Comparison of ENCODE assay signal across 8 cellular contexts in the genomic region with DNA sequence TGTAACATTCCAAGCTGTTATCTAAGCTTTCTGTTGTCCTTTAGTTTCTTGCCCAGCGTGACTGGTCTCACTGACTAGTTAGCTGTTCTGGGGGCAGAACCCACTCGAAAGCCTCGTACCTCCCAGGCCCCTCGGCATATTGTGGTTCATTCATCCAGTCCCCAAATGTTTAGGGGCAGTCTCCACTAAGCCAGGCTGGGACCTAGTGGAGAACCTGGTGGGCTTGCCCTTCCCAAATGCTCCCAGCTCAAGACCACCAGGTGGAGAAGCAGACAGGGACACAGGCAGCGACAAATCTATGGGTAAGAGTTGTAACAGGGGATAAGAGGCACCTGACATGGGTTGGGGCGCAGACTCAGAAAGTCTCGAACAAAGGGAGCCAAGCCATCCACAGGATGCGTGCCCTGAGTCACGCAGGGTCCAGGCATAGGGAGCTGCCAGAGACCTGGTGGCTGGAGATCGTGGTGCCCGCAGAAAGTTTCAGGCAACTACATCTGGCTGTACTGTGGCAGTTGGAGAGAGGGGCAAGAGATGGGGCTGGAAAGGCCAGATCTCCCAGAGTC. TPM values are rescaled to one million over a fixed set of nuclear protein-coding genes. Genes with fewer than 3 reads are reported as not detected.
A peak's percentile ranks its signal among the peaks of the same experiment; 100 is the strongest.
DNase-seq lines count a peak whose midpoint lies in the region; ATAC-seq, FAIRE-seq and TF ChIP-seq lines count a peak whose summit lies in the region.

No MANE protein-coding gene starts in this region.

- peak overlapping the region; percentile 55 for H3K27ac ChIP-seq in CD8-positive, alpha-beta T cell (ENCODE audit: low read depth, low read length)
- H3K27ac ChIP-seq in Peyer's patch, result peak overlapping the region; percentile 95 to 99 (median 96)
- H3K27ac ChIP-seq in pancreas, result peak overlapping the region; percentile 87 to 91 (median 88)

- H3K27ac Mint-ChIP-seq in CD8-positive, alpha-beta T cell, result peak overlapping the region; percentile 98

- peaks cover 30% of the 10 kb centered on the region for H3K4me1 ChIP-seq in CD8-positive, alpha-beta T cell (ENCODE audit: insufficient read depth, low read length)
- H3K4me1 ChIP-seq in Peyer's patch, result peaks cover 0 to 28% (median 18%) of the 10 kb centered on the region in 4 donors
- peaks cover 24 to 31% (median 24%) of the 10 kb centered on the region in 3 donors for H3K4me1 ChIP-seq in pancreas

- 57% methylated on average over 11 of the region's 11 CpGs for WGBS in pancreas, 2 donors

- peak overlapping the region; percentile 87 for H3K4me3 Mint-ChIP-seq in CD8-positive, alpha-beta T cell

- no peaks in the 10 kb centered on the region for H3K27me3 ChIP-seq in CD8-positive, alpha-beta T cell (ENCODE audit: insufficient read depth, low read length)
- H3K27me3 ChIP-seq in Peyer's patch, result no peaks in the 10 kb centered on the region
- H3K27me3 ChIP-seq in pancreas, result no peaks in the 10 kb centered on the region

- FAIRE-seq in pancreas (lab: Jason Lieb, UNC), result no peak

- H3K4me1 Mint-ChIP-seq in CD8-positive, alpha-beta T cell (ENCODE audit: low read depth), result peaks cover 40% of the 10 kb centered on the region

- peak overlapping the region; percentile 51 for H3K4me3 ChIP-seq in CD8-positive, alpha-beta T cell (ENCODE audit: low read depth, low read length)
- H3K4me3 ChIP-seq in Peyer's patch (peak overlapping the region; percentile 91 to 97 (median 97)), pancreas (peak overlapping the region; percentile 3 to 84 (median 74))

- intact Hi-C loops in CD8-positive, alpha-beta T cell (cut with DNase I, micrococcal nuclease), result loop anchor here (1.0 to 5.0 kb wide), 7 partner anchors 11 to 146 kb away; a partner anchor contains a TSS
- intact Hi-C loops in pancreas (cut with DNase I), result no loop called here

- H3K27me3 Mint-ChIP-seq in CD8-positive, alpha-beta T cell (ENCODE audit: low read depth), result no peaks in the 10 kb centered on the region

- no peaks in the 10 kb centered on the region for H3K9me3 ChIP-seq in CD8-positive, alpha-beta T cell (ENCODE audit: low read length)
- H3K9me3 ChIP-seq in Peyer's patch (no peaks in the 10 kb centered on the region), pancreas (no peaks in the 10 kb centered on the region)

- POLR2A ChIA-PET in CD8-positive, alpha-beta T cell (lab: Charles Lee), result interaction anchor here (0.6 to 21.4 kb wide), 10 partner anchors 8 to 211 kb away, joined by 3 to 467 read pairs (median 6); a partner anchor contains a TSS

- peak in 2 of 7 experiments; percentile 44 to 48 for DNase-seq in CD8-positive, alpha-beta T cell
- DNase-seq in Peyer's patch (no peak), epidermal melanocyte (ENCODE audit: insufficient read length, low spot score) (peak; percentile 34), pancreas (no peak), DMS153 treated with DMSO at 0.1 percent for 48 hours (lab: John Stamatoyannopoulos, UW; ENCODE audit: unreplicated experiment) (no peak), NCI-H1436 treated with DMSO at 0.1 percent for 48 hours (lab: John Stamatoyannopoulos, UW) (no peak)

- H3K36me3 Mint-ChIP-seq in CD8-positive, alpha-beta T cell, result peaks cover 28% of the 10 kb centered on the region

- no peak for ATAC-seq in CD8-positive, alpha-beta T cell
- ATAC-seq in pancreas (no peak), GM21825 (IDR thresholded peaks at IDR 0.05; ENCODE audit: unreplicated experiment) (no peak), GM18517 (IDR thresholded peaks at IDR 0.05; ENCODE audit: unreplicated experiment) (no peak)

- H3K9me3 Mint-ChIP-seq in CD8-positive, alpha-beta T cell, result no peaks in the 10 kb centered on the region

- TF ChIP-seq CTCF in CD8-positive, alpha-beta T cell (IDR thresholded peaks at IDR 0.05), result no peak
- TF ChIP-seq CTCF in Peyer's patch (IDR thresholded peaks at IDR 0.05), result no peak
- no peak for TF ChIP-seq CTCF in pancreas (IDR thresholded peaks at IDR 0.05)

- H3K36me3 ChIP-seq in CD8-positive, alpha-beta T cell (ENCODE audit: insufficient read depth, low read length), result peaks cover 7% of the 10 kb centered on the region
- H3K36me3 ChIP-seq in Peyer's patch (no peaks in the 10 kb centered on the region), pancreas (no peaks in the 10 kb centered on the region)

- TF ChIP-seq POLR2A in Peyer's patch (IDR thresholded peaks at IDR 0.05), result no peak

- CTCF ChIA-PET in CD8-positive, alpha-beta T cell (lab: Charles Lee), result interaction anchor here (1.1 to 34.6 kb wide), 8 partner anchors 18 to 136 kb away, joined by 3 to 573 read pairs (median 8); a partner anchor contains a TSS

RNA-seq across cellular contexts. Expression of a gene that starts 0.9 kb away (rescaled TPM):
- 100 to 1,000 TPM; 359 to 378 TPM for total RNA-seq in CD8-positive, alpha-beta T cell
- total RNA-seq in Peyer's patch (100 to 1,000 TPM in 3 of 4 donors, 10 to 100 TPM in 1; 71.8 to 219 (median 122) TPM), pancreas (10 to 100 TPM; 47.7 to 85.4 (median 69.1) TPM)
- polyA plus RNA-seq in pancreas, result 10 to 100 TPM; 25.4 to 56.5 TPM

RNA-seq across cellular contexts. Expression of a gene that starts 44.0 kb away (rescaled TPM):
- total RNA-seq in CD8-positive, alpha-beta T cell, result 10 to 100 TPM; 40.2 to 42.7 TPM
- total RNA-seq in Peyer's patch (10 to 100 TPM; 20.6 to 27.3 (median 22.1) TPM), pancreas (10 to 100 TPM; 19.6 to 34.9 (median 25.5) TPM)
- polyA plus RNA-seq in pancreas, result 10 to 100 TPM; 39.0 to 56.8 TPM

RNA-seq across cellular contexts. Expression of a gene that starts 51.1 kb away (rescaled TPM):
- total RNA-seq in CD8-positive, alpha-beta T cell, result 1 to 10 TPM; 5.1 to 7.4 TPM
- total RNA-seq in Peyer's patch (1 to 10 TPM in 1 of 4 donors, not detected in 3; 2.5 TPM), pancreas (1 to 10 TPM; 1.0 to 2.2 (median 1.2) TPM)
- 1 to 10 TPM in 1 of 2 donors, under 1 TPM in 1; 0.80 to 2.5 TPM for polyA plus RNA-seq in pancreas

Comparison
In these comparisons a context has a peak if more than half of its experiments do, and no peak if none do; other contexts are left out.
1. intact Hi-C loops: an anchor here in CD8-positive, alpha-beta T cell (1.0 to 5.0 kb wide); none called in pancreas.